1 cellular context compared by ENCODE assay signal in the genomic region with DNA sequence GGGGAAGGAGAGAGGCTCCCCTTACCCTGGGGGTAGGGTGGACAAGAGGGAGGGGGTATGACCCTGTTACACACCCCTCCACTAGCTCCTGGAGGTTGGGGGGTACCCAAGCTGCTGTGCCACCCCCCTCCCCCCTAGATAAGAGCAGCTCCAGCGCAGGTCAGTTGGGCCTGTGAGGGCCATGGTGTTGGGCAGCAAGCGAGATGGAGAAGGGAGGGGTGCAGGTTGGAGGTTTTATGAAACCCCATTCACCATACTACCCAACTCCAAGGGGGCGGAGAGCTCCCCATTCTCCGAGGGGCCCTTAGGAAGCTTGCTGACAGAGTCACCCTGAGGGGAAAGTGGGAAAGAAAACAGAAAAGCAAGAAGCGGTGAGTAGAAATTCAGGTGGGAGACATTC.
TF ChIP-seq lines count a peak whose summit lies in the region.

No MANE protein-coding gene starts in this region.

TF ChIP-seq in WTC11, 78 proteins besides CTCF, POLR2A, EP300 and RAD21:
- TF ChIP-seq NR1H2 (CRISPR knock-in tag; IDR thresholded peaks at IDR 0.05) = no peak
- TF ChIP-seq, protein P1, sequence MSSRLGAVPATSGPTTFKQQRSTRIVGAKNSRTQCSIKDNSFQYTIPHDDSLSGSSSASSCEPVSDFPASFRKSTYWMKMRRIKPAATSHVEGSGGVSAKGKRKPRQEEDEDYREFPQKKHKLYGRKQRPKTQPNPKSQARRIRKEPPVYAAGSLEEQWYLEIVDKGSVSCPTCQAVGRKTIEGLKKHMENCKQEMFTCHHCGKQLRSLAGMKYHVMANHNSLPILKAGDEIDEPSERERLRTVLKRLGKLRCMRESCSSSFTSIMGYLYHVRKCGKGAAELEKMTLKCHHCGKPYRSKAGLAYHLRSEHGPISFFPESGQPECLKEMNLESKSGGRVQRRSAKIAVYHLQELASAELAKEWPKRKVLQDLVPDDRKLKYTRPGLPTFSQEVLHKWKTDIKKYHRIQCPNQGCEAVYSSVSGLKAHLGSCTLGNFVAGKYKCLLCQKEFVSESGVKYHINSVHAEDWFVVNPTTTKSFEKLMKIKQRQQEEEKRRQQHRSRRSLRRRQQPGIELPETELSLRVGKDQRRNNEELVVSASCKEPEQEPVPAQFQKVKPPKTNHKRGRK (CRISPR knock-in tag; IDR thresholded peaks at IDR 0.05; ENCODE audit: borderline replicate concordance) = no peak
- TF ChIP-seq TCF7 (CRISPR knock-in tag; IDR thresholded peaks at IDR 0.05; ENCODE audit: low read depth) = no peak
- TF ChIP-seq ETV6 (CRISPR knock-in tag; IDR thresholded peaks at IDR 0.05) = no peak
- no peak for TF ChIP-seq SMAD3 (CRISPR knock-in tag; IDR thresholded peaks at IDR 0.05; ENCODE audit: borderline replicate concordance)
- TF ChIP-seq ZNF138 (CRISPR knock-in tag; conservative IDR thresholded peaks at IDR 0.05) = no peak
- TF ChIP-seq ERG (CRISPR knock-in tag; IDR thresholded peaks at IDR 0.05) = no peak
- no peak for TF ChIP-seq JAZF1 (CRISPR knock-in tag; IDR thresholded peaks at IDR 0.05)
- TF ChIP-seq SP1 (CRISPR knock-in tag; conservative IDR thresholded peaks at IDR 0.05) = no peak
- TF ChIP-seq SOX15 (CRISPR knock-in tag; IDR thresholded peaks at IDR 0.05) = no peak
- no peak for TF ChIP-seq IRF2 (CRISPR knock-in tag; IDR thresholded peaks at IDR 0.05; ENCODE audit: borderline replicate concordance, low read depth)
- TF ChIP-seq TEAD4 (CRISPR knock-in tag; IDR thresholded peaks at IDR 0.05) = no peak
- TF ChIP-seq E2F4 (CRISPR knock-in tag; IDR thresholded peaks at IDR 0.05; ENCODE audit: borderline replicate concordance, low read depth) = no peak
- no peak for TF ChIP-seq RELA (CRISPR knock-in tag; IDR thresholded peaks at IDR 0.05; ENCODE audit: borderline replicate concordance)
- TF ChIP-seq IRF1 (CRISPR knock-in tag; IDR thresholded peaks at IDR 0.05) = no peak
- no peak for TF ChIP-seq NR3C1 (CRISPR knock-in tag; conservative IDR thresholded peaks at IDR 0.05; ENCODE audit: low read depth)
- no peak for TF ChIP-seq ZNF416 (CRISPR knock-in tag; IDR thresholded peaks at IDR 0.05)
TF ChIP-seq in WTC11: peak in this region for 0.
